8 cellular contexts compared by ENCODE assay signal in genomic region chr11:88484873-88485621, GRCh38.
A peak's percentile ranks its signal among the peaks of the same experiment; 100 is the strongest.
DNase-seq lines count a peak whose midpoint lies in the region; ATAC-seq lines count a peak whose summit lies in the region.

No MANE protein-coding gene starts in this region.

- ATAC-seq in GM19023 (IDR thresholded peaks at IDR 0.05; ENCODE audit: unreplicated experiment) (peak; percentile 81), HG03045 (IDR thresholded peaks at IDR 0.05; ENCODE audit: unreplicated experiment) (peak; percentile 84)

- peak; percentile 41 for DNase-seq in COLO829 (ENCODE audit: low spot score)
- peak; percentile 46 for DNase-seq in NCI-H526 treated with DMSO at 0.1 percent for 48 hours (lab: John Stamatoyannopoulos, UW)
- peak; percentile 48 to 58 for DNase-seq in activated T-cell treated with anti-CD3 and anti-CD28 coated beads, Interleukin-2, amount 50 U/mL, for 48 hours
- DNase-seq in iPS-NIHi11 (ENCODE audit: low spot score) = peak; percentile 65
- DNase-seq in stimulated activated CD8-positive, alpha-beta memory T cell treated with anti-CD3 and anti-CD28 coated beads, Interleukin-4, amount 100 ng/mL, for 48 hours = peak; percentile 45
- DNase-seq in cerebellum (ENCODE audit: low spot score) = no peak
